ENCODE assay signal across 9 cellular contexts in genomic region chr5:132010645-132011560, GRCh38. TPM values are rescaled to one million over a fixed set of nuclear protein-coding genes. Genes with fewer than 3 reads are reported as not detected.
DNase-seq lines count a peak whose midpoint lies in the region; ATAC-seq and TF ChIP-seq lines count a peak whose summit lies in the region.
"Had no signal": no experiment of that assay in that cellular context is flagged by ENCODE, and none has a peak within 500 bp of the region (broad histone marks: within the 10 kb centered on the region; RNA-seq: fewer than 3 reads in every experiment).

No MANE protein-coding gene starts in this region.

- H4K20me1 ChIP-seq in smooth muscle cell (ENCODE audit: low read depth) = no peaks in the 10 kb centered on the region

- H2AFZ ChIP-seq in smooth muscle cell (ENCODE audit: low read depth) = no peak overlapping the region

- DNase-seq in activated gamma-delta T cell treated with Interleukin-2 at 50 U/mL for 16 hours = peak; percentile 4
- no peak for DNase-seq in smooth muscle cell (lab: John Stamatoyannopoulos, UW; ENCODE audit: unreplicated experiment)
- DNase-seq in foreskin keratinocyte = no peak
- DNase-seq in DMS79 (lab: John Stamatoyannopoulos, UW) = no peak
- DNase-seq in Kasumi-1 (lab: John Stamatoyannopoulos, UW) = no peak
- DNase-seq in NCI-H2029 (lab: John Stamatoyannopoulos, UW) = no peak

- H3K4me2 ChIP-seq in smooth muscle cell = peak overlapping the region; percentile 88

- H3K36me3 ChIP-seq in HUES6 (ENCODE audit: control insufficient read depth, insufficient read depth, low read length) (no peaks in the 10 kb centered on the region), iPS-15b (ENCODE audit: control insufficient read depth, insufficient read depth, low read length) (no peaks in the 10 kb centered on the region), smooth muscle cell (ENCODE audit: low read depth) (no peaks in the 10 kb centered on the region)

- TF ChIP-seq CTCF in smooth muscle cell (IDR thresholded peaks at IDR 0.05; ENCODE audit: borderline replicate concordance, insufficient read depth, poor library complexity, severe bottlenecking) (no peak), foreskin keratinocyte (conservative IDR thresholded peaks at IDR 0.05) (no peak)

- peaks cover 11% of the 10 kb centered on the region; the same call in 1 of the 2 replicates for H3K4me1 ChIP-seq in HUES6 (ENCODE audit: control insufficient read depth, insufficient read depth, low read length)
- peaks cover 8% of the 10 kb centered on the region for H3K4me1 ChIP-seq in iPS-15b (ENCODE audit: control insufficient read depth, insufficient read depth, low read length)
- no peaks in the 10 kb centered on the region for H3K4me1 ChIP-seq in smooth muscle cell (ENCODE audit: low read depth)
- H3K4me1 ChIP-seq in foreskin keratinocyte = peaks cover 10% of the 10 kb centered on the region

- H3K9me3 ChIP-seq in HUES6 (ENCODE audit: control insufficient read depth, insufficient read depth, low read depth, low read length) (no peaks in the 10 kb centered on the region), iPS-15b (ENCODE audit: control insufficient read depth, insufficient read depth, low read length) (no peaks in the 10 kb centered on the region), smooth muscle cell (replicated peaks; ENCODE audit: low read depth) (no peaks in the 10 kb centered on the region)

- 14% methylated on average over 36 of the region's 43 CpGs for WGBS in smooth muscle cell (ENCODE audit: low lambda C conversion rate)

- H3K9ac ChIP-seq in HUES6 (ENCODE audit: low read length) (no peak overlapping the region), iPS-15b (ENCODE audit: low read depth, low read length) (no peak overlapping the region), smooth muscle cell (ENCODE audit: low read depth) (no peak overlapping the region)

- H3K4me3 ChIP-seq in HUES6 (ENCODE audit: low read depth, low read length) (peak overlapping the region; percentile 60), iPS-15b (ENCODE audit: low read depth, low read length) (peak overlapping the region; percentile 74), smooth muscle cell (peak overlapping the region; percentile 50)

- H3F3A ChIP-seq in smooth muscle cell (ENCODE audit: low read depth) = no peaks in the 10 kb centered on the region

- ATAC-seq in foreskin keratinocyte = no peak

- no peaks in the 10 kb centered on the region for H3K79me2 ChIP-seq in smooth muscle cell (ENCODE audit: low read depth)

- H3K27ac ChIP-seq in HUES6 (ENCODE audit: low read depth, low read length) = no peak overlapping the region
- H3K27ac ChIP-seq in smooth muscle cell (ENCODE audit: low read depth) = no peak overlapping the region
- H3K27ac ChIP-seq in foreskin keratinocyte = no peak overlapping the region
- H3K27ac ChIP-seq: epithelial cell of prostate had no signal

- H3K27me3 ChIP-seq in HUES6 (ENCODE audit: control insufficient read depth, insufficient read depth, low read length) (peaks cover 50% of the 10 kb centered on the region), iPS-15b (ENCODE audit: control insufficient read depth, insufficient read depth, low read length) (peaks cover 17% of the 10 kb centered on the region), smooth muscle cell (ENCODE audit: low read depth) (peaks cover 46% of the 10 kb centered on the region), foreskin keratinocyte (peaks cover 46% of the 10 kb centered on the region)

RNA-seq across cellular contexts. Expression of gene ACSL6, which starts 0.6 kb away (rescaled TPM):
- total RNA-seq in smooth muscle cell = not detected in 2 replicates
- polyA plus RNA-seq in smooth muscle cell = not detected in 2 replicates
- total RNA-seq in foreskin keratinocyte = 0.07 TPM in 2 replicates
- polyA plus RNA-seq in foreskin keratinocyte = 0.01 and 0.02 TPM in 2 replicates

RNA-seq across cellular contexts. Expression of gene IL3, which starts 49.6 kb away (rescaled TPM):
- total RNA-seq in smooth muscle cell (not detected in 2 replicates), foreskin keratinocyte (not detected in 2 replicates)
- polyA plus RNA-seq in smooth muscle cell (not detected in 2 replicates), foreskin keratinocyte (not detected in 2 replicates)
